Comparison of ENCODE assay signal across 22 cellular contexts in genomic region chrX:112779139-112779538, GRCh38.
DNase-seq lines count a peak whose midpoint lies in the region; ATAC-seq, FAIRE-seq and TF ChIP-seq lines count a peak whose summit lies in the region.
"Had no signal": no experiment of that assay in that cellular context is flagged by ENCODE, and none has a peak within 500 bp of the region (broad histone marks: within the 10 kb centered on the region; RNA-seq: fewer than 3 reads in every experiment).

No MANE protein-coding gene starts in this region.

- ATAC-seq in SK-N-SH treated with all-trans-retinoic acid at 6 μM for 48 hours: no peak
- ATAC-seq: GM12878, K562 had no signal

- H3K4me1 ChIP-seq in SK-N-SH (ENCODE audit: control insufficient read depth in 1 of 2, insufficient read depth in 2 of 2, low read depth in 1 of 2, low read length in 1 of 2) (no peaks in the 10 kb centered on the region), kidney (ENCODE audit: control insufficient read depth in 1 of 2, insufficient read depth in 1 of 2, low read depth in 1 of 2, low read length in 2 of 2) (no peaks in the 10 kb centered on the region), thyroid gland (no peaks in the 10 kb centered on the region)
- H3K4me1 ChIP-seq: A549 had no signal

- H3K27me3 Mint-ChIP-seq in progenitor cell of endocrine pancreas (no peaks in the 10 kb centered on the region), Calu3 (ENCODE audit: unreplicated experiment) (no peaks in the 10 kb centered on the region)
- H3K27me3 Mint-ChIP-seq: CD4-positive, alpha-beta T cell had no signal

- DNase-seq in SK-N-SH (peak; percentile 9), kidney (peak; percentile 58), progenitor cell of endocrine pancreas (ENCODE audit: low spot score, unreplicated experiment) (no peak), Calu3 (no peak), thyroid gland (no peak)
- no peak for DNase-seq in stimulated activated CD4-positive, alpha-beta T cell treated with anti-CD3 and anti-CD28 coated beads, Interleukin-4, amount 100 ng/mL, for 24 hours
- DNase-seq: AML-193; Caco-2; CD4-positive, alpha-beta T cell; DMS79 treated with DMSO at 0.1 percent for 48 hours; GM23248; HCEC 1CT; HFFc6; IMR-90 had no signal

- H3K9ac ChIP-seq in SK-N-SH (no peak overlapping the region), kidney (ENCODE audit: low read length in 2 of 2) (no peak overlapping the region)
- H3K9ac ChIP-seq: GM23248 had no signal

- no peaks in the 10 kb centered on the region for H3F3A ChIP-seq in SK-N-SH (replicated peaks; ENCODE audit: insufficient read depth)

- intact Hi-C loops in kidney (cut with DNase I) (no loop called here), Calu3 (cut with micrococcal nuclease; ENCODE audit: unreplicated experiment) (no loop called here), thyroid gland (cut with DNase I) (no loop called here)

- CTCF ChIA-PET in SK-N-SH (lab: Yijun Ruan, JAX) (no interaction called here), Calu3 (lab: Charles Lee) (no interaction called here)

- FAIRE-seq in kidney (lab: Jason Lieb, UNC): no peak
- FAIRE-seq: A549, GM12878, H54, HTR-8/SVneo, K562 had no signal

- no peak overlapping the region for H3K4me2 ChIP-seq in SK-N-SH
- H3K4me2 ChIP-seq: A549 had no signal

- POLR2A ChIA-PET in SK-N-SH (lab: Yijun Ruan, JAX): no interaction called here

- no peaks in the 10 kb centered on the region for H3K36me3 ChIP-seq in SK-N-SH (replicated peaks in 1 of 2; ENCODE audit: control insufficient read depth in 1 of 2, insufficient read depth in 2 of 2, low read length in 1 of 2)
- peaks cover 3 to 17% of the 10 kb centered on the region in 2 donors for H3K36me3 ChIP-seq in kidney (ENCODE audit: control insufficient read depth in 1 of 2, insufficient read depth in 2 of 2, low read length in 2 of 2)
- H3K36me3 ChIP-seq in thyroid gland: no peaks in the 10 kb centered on the region

- H3K27me3 ChIP-seq in SK-N-SH (ENCODE audit: insufficient read depth): no peaks in the 10 kb centered on the region
- no peaks in the 10 kb centered on the region for H3K27me3 ChIP-seq in thyroid gland

- BruUV-seq in Calu3 (replicated peaks; lab: Mats Ljungman, UMichigan): no TSS peak

- TF ChIP-seq EP300 in SK-N-SH (IDR thresholded peaks at IDR 0.05; ENCODE audit: borderline replicate concordance in 1 of 2, low read depth in 1 of 2, low read length in 1 of 2): no peak

- H3K9me3 Mint-ChIP-seq in progenitor cell of endocrine pancreas (ENCODE audit: low read depth) (no peaks in the 10 kb centered on the region), Calu3 (ENCODE audit: low read depth, unreplicated experiment) (no peaks in the 10 kb centered on the region)
- H3K9me3 Mint-ChIP-seq: CD4-positive, alpha-beta T cell had no signal

- H4K20me1 ChIP-seq in SK-N-SH (ENCODE audit: insufficient read depth): no peaks in the 10 kb centered on the region

- H3K9me3 ChIP-seq in SK-N-SH: no peaks in the 10 kb centered on the region
- no peaks in the 10 kb centered on the region for H3K9me3 ChIP-seq in kidney (ENCODE audit: control insufficient read depth in 1 of 2, low read length in 2 of 2)
- H3K9me3 ChIP-seq in thyroid gland: no peaks in the 10 kb centered on the region
- H3K9me3 ChIP-seq: A549, Caco-2 had no signal

- TF ChIP-seq CTCF in SK-N-SH (IDR thresholded peaks at IDR 0.05) (no peak), kidney (IDR thresholded peaks at IDR 0.05; ENCODE audit: borderline replicate concordance, extremely low read depth, insufficient read depth) (no peak), progenitor cell of endocrine pancreas (IDR thresholded peaks at IDR 0.05; ENCODE audit: unreplicated experiment) (no peak), Calu3 (IDR thresholded peaks at IDR 0.05; ENCODE audit: unreplicated experiment) (no peak), thyroid gland (IDR thresholded peaks at IDR 0.05) (no peak)

- no peaks in the 10 kb centered on the region for H3K9me2 ChIP-seq in SK-N-SH

- peak overlapping the region; percentile 83 for H3K27ac Mint-ChIP-seq in progenitor cell of endocrine pancreas
- H3K27ac Mint-ChIP-seq in Calu3 (ENCODE audit: unreplicated experiment): no peak overlapping the region
- H3K27ac Mint-ChIP-seq: CD4-positive, alpha-beta T cell; HFFc6 had no signal

- H3K36me3 Mint-ChIP-seq in progenitor cell of endocrine pancreas (ENCODE audit: insufficient read depth) (peaks cover 60% of the 10 kb centered on the region), Calu3 (ENCODE audit: insufficient read depth, unreplicated experiment) (no peaks in the 10 kb centered on the region)

- whole genome bisulfite sequencing in SK-N-SH (ENCODE audit: low lambda C conversion rate): 51% methylated on average over 7 of the region's 9 CpGs
- 89 to 100% methylated on average over 2 to 4 of the region's 9 CpGs for WGBS in thyroid gland, 2 donors

- H2AFZ ChIP-seq in SK-N-SH (ENCODE audit: low read depth): no peak overlapping the region
- H2AFZ ChIP-seq: GM23248 had no signal

- H3K27ac ChIP-seq in SK-N-SH (ENCODE audit: low read depth in 2 of 2, low read length in 1 of 2): no peak overlapping the region
- H3K27ac ChIP-seq in kidney (ENCODE audit: low read depth in 2 of 2, low read length in 2 of 2): no peak overlapping the region
- no peak overlapping the region for H3K27ac ChIP-seq in thyroid gland
- H3K27ac ChIP-seq: 22Rv1, A549, C4-2B, GM23248 had no signal

- H3K4me3 ChIP-seq in SK-N-SH (ENCODE audit: low read depth in 2 of 2, low read length in 1 of 2): no peak overlapping the region
- H3K4me3 ChIP-seq in kidney (ENCODE audit: low read length in 2 of 2): no peak overlapping the region
- H3K4me3 ChIP-seq in thyroid gland (replicated peaks in 1 of 3): no peak overlapping the region
- H3K4me3 ChIP-seq: A549, GM12878, GM23248, K562 had no signal

- peaks cover 3% of the 10 kb centered on the region for H3K4me1 Mint-ChIP-seq in progenitor cell of endocrine pancreas (ENCODE audit: low read depth)
- H3K4me1 Mint-ChIP-seq in Calu3 (ENCODE audit: low read depth, unreplicated experiment): no peaks in the 10 kb centered on the region

- no peak for TF ChIP-seq RAD21 in SK-N-SH (IDR thresholded peaks at IDR 0.05; ENCODE audit: low read length)

- no peaks in the 10 kb centered on the region for H3K79me2 ChIP-seq in SK-N-SH (ENCODE audit: insufficient read depth)

- no peak for TF ChIP-seq POLR2A in thyroid gland (IDR thresholded peaks at IDR 0.05)

- H3K4me3 Mint-ChIP-seq in progenitor cell of endocrine pancreas (ENCODE audit: low read depth) (no peak overlapping the region), Calu3 (ENCODE audit: low read depth, unreplicated experiment) (no peak overlapping the region)
- H3K4me3 Mint-ChIP-seq: CD4-positive, alpha-beta T cell; HFFc6 had no signal

TF ChIP-seq in SK-N-SH, 30 proteins besides CTCF, POLR2A, EP300 and RAD21 (continues in another document):
- TF ChIP-seq FOSL2 (IDR thresholded peaks at IDR 0.05; ENCODE audit: borderline replicate concordance, low read depth): no peak
- no peak for TF ChIP-seq TCF12 (IDR thresholded peaks at IDR 0.05)
- TF ChIP-seq POLR2AphosphoS5 (IDR thresholded peaks at IDR 0.05; ENCODE audit: low read depth, low read length): no peak
- TF ChIP-seq RFX5 (IDR thresholded peaks at IDR 0.05; ENCODE audit: low read length): no peak
- TF ChIP-seq MXI1 (IDR thresholded peaks at IDR 0.05; ENCODE audit: low read depth, low read length): no peak
- TF ChIP-seq GABPA (IDR thresholded peaks at IDR 0.05; ENCODE audit: low read depth): no peak
- TF ChIP-seq MEF2A (IDR thresholded peaks at IDR 0.05; ENCODE audit: borderline replicate concordance, low read depth): no peak
- no peak for TF ChIP-seq EZH2phosphoT487 (IDR thresholded peaks at IDR 0.05; ENCODE audit: borderline replicate concordance, low read depth)
- TF ChIP-seq, protein P1, sequence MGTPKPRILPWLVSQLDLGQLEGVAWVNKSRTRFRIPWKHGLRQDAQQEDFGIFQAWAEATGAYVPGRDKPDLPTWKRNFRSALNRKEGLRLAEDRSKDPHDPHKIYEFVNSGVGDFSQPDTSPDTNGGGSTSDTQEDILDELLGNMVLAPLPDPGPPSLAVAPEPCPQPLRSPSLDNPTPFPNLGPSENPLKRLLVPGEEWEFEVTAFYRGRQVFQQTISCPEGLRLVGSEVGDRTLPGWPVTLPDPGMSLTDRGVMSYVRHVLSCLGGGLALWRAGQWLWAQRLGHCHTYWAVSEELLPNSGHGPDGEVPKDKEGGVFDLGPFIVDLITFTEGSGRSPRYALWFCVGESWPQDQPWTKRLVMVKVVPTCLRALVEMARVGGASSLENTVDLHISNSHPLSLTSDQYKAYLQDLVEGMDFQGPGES (IDR thresholded peaks at IDR 0.05; ENCODE audit: low read depth, low read length): no peak
- TF ChIP-seq NRF1 (IDR thresholded peaks at IDR 0.05; ENCODE audit: low read depth, low read length): no peak
- no peak for TF ChIP-seq GATA2 (CRISPR knock-in tag; IDR thresholded peaks at IDR 0.05)

TF ChIP-seq in SK-N-SH treated with all-trans-retinoic acid at 6 μM for 48 hours, 23 proteins besides CTCF, POLR2A, EP300 and RAD21 (continues in another document):
- no peak for TF ChIP-seq PPARA (CRISPR knock-in tag; IDR thresholded peaks at IDR 0.05; ENCODE audit: borderline replicate concordance)
- TF ChIP-seq ESRRG (CRISPR knock-in tag; IDR thresholded peaks at IDR 0.05): no peak
- no peak for TF ChIP-seq ZFP30 (CRISPR knock-in tag; IDR thresholded peaks at IDR 0.05)
- TF ChIP-seq ZNF70 (CRISPR knock-in tag; IDR thresholded peaks at IDR 0.05): no peak
- no peak for TF ChIP-seq RARB (CRISPR knock-in tag; IDR thresholded peaks at IDR 0.05)
- TF ChIP-seq ZNF565 (CRISPR knock-in tag; conservative IDR thresholded peaks at IDR 0.05; ENCODE audit: low read depth): no peak
- TF ChIP-seq, protein P2, sequence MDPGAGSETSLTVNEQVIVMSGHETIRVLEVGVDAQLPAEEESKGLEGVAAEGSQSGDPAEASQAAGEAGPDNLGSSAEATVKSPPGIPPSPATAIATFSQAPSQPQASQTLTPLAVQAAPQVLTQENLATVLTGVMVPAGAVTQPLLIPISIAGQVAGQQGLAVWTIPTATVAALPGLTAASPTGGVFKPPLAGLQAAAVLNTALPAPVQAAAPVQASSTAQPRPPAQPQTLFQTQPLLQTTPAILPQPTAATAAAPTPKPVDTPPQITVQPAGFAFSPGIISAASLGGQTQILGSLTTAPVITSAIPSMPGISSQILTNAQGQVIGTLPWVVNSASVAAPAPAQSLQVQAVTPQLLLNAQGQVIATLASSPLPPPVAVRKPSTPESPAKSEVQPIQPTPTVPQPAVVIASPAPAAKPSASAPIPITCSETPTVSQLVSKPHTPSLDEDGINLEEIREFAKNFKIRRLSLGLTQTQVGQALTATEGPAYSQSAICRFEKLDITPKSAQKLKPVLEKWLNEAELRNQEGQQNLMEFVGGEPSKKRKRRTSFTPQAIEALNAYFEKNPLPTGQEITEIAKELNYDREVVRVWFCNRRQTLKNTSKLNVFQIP (CRISPR knock-in tag; IDR thresholded peaks at IDR 0.05; ENCODE audit: borderline replicate concordance, low read depth): no peak
- no peak for TF ChIP-seq ZFP3 (CRISPR knock-in tag; IDR thresholded peaks at IDR 0.05)

Comparison
In these comparisons a context has a peak if more than half of its experiments do, and no peak if none do; other contexts are left out.
1. DNase-seq: peak in SK-N-SH (single experiment) and kidney (single experiment); none in progenitor cell of endocrine pancreas (single experiment), Calu3 (single experiment), thyroid gland (0 of 2) and stimulated activated CD4-positive, alpha-beta T cell treated with anti-CD3 and anti-CD28 coated beads, Interleukin-4, amount 100 ng/mL, for 24 hours (single experiment).